29 cellular contexts compared by ENCODE assay signal in the genomic region with DNA sequence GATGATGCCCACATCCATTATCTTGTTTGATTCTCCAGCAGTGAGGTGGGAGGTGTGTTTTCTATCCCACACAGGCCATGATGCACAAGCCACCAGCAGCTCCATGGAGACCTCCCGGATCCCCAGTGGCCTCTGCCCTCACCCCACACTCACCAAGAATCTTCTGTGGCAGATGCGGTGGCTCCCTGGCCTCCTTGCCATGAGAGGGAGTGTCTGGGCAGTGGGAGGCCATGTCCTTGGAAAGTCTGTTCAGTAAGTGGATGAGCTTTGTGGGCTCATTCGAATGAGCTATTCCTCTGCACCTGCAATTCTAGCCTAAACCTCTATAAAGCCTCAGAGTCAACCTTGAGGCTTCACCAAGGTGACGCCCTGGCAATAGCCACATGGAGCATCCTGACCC.
"Had no signal": no experiment of that assay in that cellular context is flagged by ENCODE, and none has a peak within 500 bp of the region (broad histone marks: within the 10 kb centered on the region; RNA-seq: fewer than 3 reads in every experiment).

No MANE protein-coding gene starts in this region.

- H3K4me1 Mint-ChIP-seq: naive thymus-derived CD4-positive, alpha-beta T cell; nephron; stimulated activated memory B cell treated with anti-CD40 and anti-IgM and Interleukin-4, amounts not matched to agents 10 μg/mL and 1 μg/mL and 100 μg/mL, for 72 hours; stimulated activated naive CD8-positive, alpha-beta T cell treated with anti-CD3 and anti-CD28 coated beads, Interleukin-15, amount 100 ng/mL, for 72 hours had no signal

- H3K4me3 Mint-ChIP-seq: naive thymus-derived CD4-positive, alpha-beta T cell; nephron; neural progenitor cell; stimulated activated memory B cell treated with anti-CD40 and anti-IgM and Interleukin-4, amounts not matched to agents 10 μg/mL and 1 μg/mL and 100 μg/mL, for 72 hours; stimulated activated naive CD8-positive, alpha-beta T cell treated with anti-CD3 and anti-CD28 coated beads, Interleukin-15, amount 100 ng/mL, for 72 hours; type B pancreatic cell had no signal

- H3K9me3 Mint-ChIP-seq: naive thymus-derived CD4-positive, alpha-beta T cell; nephron; neural progenitor cell; stimulated activated memory B cell treated with anti-CD40 and anti-IgM and Interleukin-4, amounts not matched to agents 10 μg/mL and 1 μg/mL and 100 μg/mL, for 72 hours; stimulated activated naive CD8-positive, alpha-beta T cell treated with anti-CD3 and anti-CD28 coated beads, Interleukin-15, amount 100 ng/mL, for 72 hours; type B pancreatic cell had no signal

- H3K27ac Mint-ChIP-seq: naive thymus-derived CD4-positive, alpha-beta T cell; nephron; neural progenitor cell; stimulated activated memory B cell treated with anti-CD40 and anti-IgM and Interleukin-4, amounts not matched to agents 10 μg/mL and 1 μg/mL and 100 μg/mL, for 72 hours; stimulated activated naive CD8-positive, alpha-beta T cell treated with anti-CD3 and anti-CD28 coated beads, Interleukin-15, amount 100 ng/mL, for 72 hours; type B pancreatic cell had no signal

- H3K4me1 ChIP-seq: pancreas, prostate gland, right atrium auricular region, right lobe of liver, suprapubic skin, testis, tibial artery, transverse colon, upper lobe of right lung, uterus had no signal

- H3K4me2 ChIP-seq: neural progenitor cell had no signal

- H3K9ac ChIP-seq: neural progenitor cell had no signal

- H3K36me3 ChIP-seq: neural progenitor cell, neutrophil, pancreas, prostate gland, right atrium auricular region, right lobe of liver, sigmoid colon, suprapubic skin, tibial artery, transverse colon, upper lobe of right lung, uterus had no signal

- H3K27me3 ChIP-seq: neural progenitor cell, neutrophil, pancreas, right atrium auricular region, right lobe of liver, sigmoid colon, testis, transverse colon, uterus had no signal

- H3K27me3 Mint-ChIP-seq: stimulated activated memory B cell treated with anti-CD40 and anti-IgM and Interleukin-4, amounts not matched to agents 10 μg/mL and 1 μg/mL and 100 μg/mL, for 72 hours; stimulated activated naive CD8-positive, alpha-beta T cell treated with anti-CD3 and anti-CD28 coated beads, Interleukin-15, amount 100 ng/mL, for 72 hours had no signal

- H3K27ac ChIP-seq: neural progenitor cell, neutrophil, pancreas, prostate gland, right atrium auricular region, right lobe of liver, sigmoid colon, suprapubic skin, testis, tibial artery, transverse colon, upper lobe of right lung, uterus had no signal

- H3K36me3 Mint-ChIP-seq: naive thymus-derived CD4-positive, alpha-beta T cell; neural progenitor cell; stimulated activated memory B cell treated with anti-CD40 and anti-IgM and Interleukin-4, amounts not matched to agents 10 μg/mL and 1 μg/mL and 100 μg/mL, for 72 hours; type B pancreatic cell had no signal

- ATAC-seq: naive thymus-derived CD4-positive, alpha-beta T cell; pancreas; right lobe of liver; stimulated activated memory B cell treated with anti-CD40 and anti-IgM and Interleukin-4, amounts not matched to agents 10 μg/mL and 1 μg/mL and 100 μg/mL, for 72 hours; stimulated activated naive CD8-positive, alpha-beta T cell treated with anti-CD3 and anti-CD28 coated beads, Interleukin-15, amount 100 ng/mL, for 72 hours; stimulated activated naive CD8-positive, alpha-beta T cell treated with anti-CD3 and anti-CD28 coated beads, Interleukin-15, Interleukin-2, amounts not matched to agents 100 U/mL and 50 U/mL, for 24 hours; upper lobe of right lung had no signal

- H3K4me3 ChIP-seq: neural progenitor cell, pancreas, prostate gland, right atrium auricular region, right lobe of liver, sigmoid colon, suprapubic skin, testis, tibial artery, transverse colon, upper lobe of right lung, uterus had no signal

- H3K9me3 ChIP-seq: neutrophil, pancreas, prostate gland, right atrium auricular region, right lobe of liver, sigmoid colon, suprapubic skin, testis, tibial artery, transverse colon, upper lobe of right lung, uterus had no signal

- DNase-seq: naive thymus-derived CD4-positive, alpha-beta T cell; nucleus accumbens; pancreas; retina; right lobe of liver; sigmoid colon; small intestine; stimulated activated CD4-positive, alpha-beta T cell treated with anti-CD3 and anti-CD28 coated beads, Interleukin-12 subunit alpha, Interleukin-12 subunit beta, amount 100 ng/mL, for 4 hours; stimulated activated CD4-positive, alpha-beta T cell treated with anti-CD3 and anti-CD28 coated beads, Interleukin-1b, Interleukin-23, amount 100 ng/mL, for 48 hours; stimulated activated CD4-positive, alpha-beta T cell treated with anti-CD3 and anti-CD28 coated beads, Interleukin-4, amount 100 ng/mL, for 1 hour; stimulated activated CD4-positive, alpha-beta T cell treated with anti-CD3 and anti-CD28 coated beads, Interleukin-4, amount 100 ng/mL, for 4 hours; stimulated activated CD8-positive, alpha-beta memory T cell treated with anti-CD3 and anti-CD28 coated beads, Interleukin-4, amount 100 ng/mL, for 48 hours; stimulated activated naive CD4-positive, alpha-beta T cell; stimulated activated naive CD8-positive, alpha-beta T cell treated with anti-CD3 and anti-CD28 coated beads, Interleukin-15, amount 100 ng/mL, for 72 hours; stimulated activated naive CD8-positive, alpha-beta T cell treated with anti-CD3 and anti-CD28 coated beads, Interleukin-15, Interleukin-2, amounts not matched to agents 100 U/mL and 50 U/mL, for 24 hours; substantia nigra; testis; transverse colon; upper lobe of right lung; uterus had no signal

- FAIRE-seq: pancreas, small intestine had no signal

- H2AFZ ChIP-seq: neural progenitor cell had no signal
